ENCODE assay signal across 1 cellular context in the genomic region with DNA sequence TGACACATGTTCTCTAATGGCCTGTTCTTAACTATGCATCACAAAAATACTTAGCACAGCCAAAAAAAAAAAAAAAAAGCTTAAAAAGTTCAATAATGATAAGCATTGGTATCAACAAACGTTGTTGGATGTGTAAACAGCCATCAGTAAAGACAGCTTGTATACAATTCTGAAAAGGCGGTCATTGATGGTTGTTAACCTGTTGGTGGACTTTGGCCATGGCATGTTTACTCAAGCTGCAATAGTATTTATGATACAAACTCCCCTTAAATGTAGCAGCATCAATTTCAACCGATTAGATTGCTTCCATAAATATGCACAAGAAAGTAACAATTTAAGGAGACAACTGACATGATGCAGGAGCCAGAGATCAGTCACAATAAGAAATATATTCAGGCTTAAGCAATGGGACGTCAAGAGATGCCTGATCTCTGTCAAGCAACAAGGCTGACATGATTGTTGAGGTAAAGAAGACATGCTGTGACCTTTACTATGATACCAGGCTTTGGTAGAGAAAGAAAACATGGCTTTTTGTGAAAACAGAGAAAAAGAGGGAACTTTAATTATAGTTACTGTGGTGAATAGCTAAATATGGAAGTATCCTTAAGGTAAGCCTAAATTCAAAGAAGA.
TF ChIP-seq lines count a peak whose summit lies in the region.

No MANE protein-coding gene starts in this region.

TF ChIP-seq in HepG2, 621 proteins besides CTCF, POLR2A, EP300 and RAD21 (continued from another document):
- TF ChIP-seq, protein P1, sequence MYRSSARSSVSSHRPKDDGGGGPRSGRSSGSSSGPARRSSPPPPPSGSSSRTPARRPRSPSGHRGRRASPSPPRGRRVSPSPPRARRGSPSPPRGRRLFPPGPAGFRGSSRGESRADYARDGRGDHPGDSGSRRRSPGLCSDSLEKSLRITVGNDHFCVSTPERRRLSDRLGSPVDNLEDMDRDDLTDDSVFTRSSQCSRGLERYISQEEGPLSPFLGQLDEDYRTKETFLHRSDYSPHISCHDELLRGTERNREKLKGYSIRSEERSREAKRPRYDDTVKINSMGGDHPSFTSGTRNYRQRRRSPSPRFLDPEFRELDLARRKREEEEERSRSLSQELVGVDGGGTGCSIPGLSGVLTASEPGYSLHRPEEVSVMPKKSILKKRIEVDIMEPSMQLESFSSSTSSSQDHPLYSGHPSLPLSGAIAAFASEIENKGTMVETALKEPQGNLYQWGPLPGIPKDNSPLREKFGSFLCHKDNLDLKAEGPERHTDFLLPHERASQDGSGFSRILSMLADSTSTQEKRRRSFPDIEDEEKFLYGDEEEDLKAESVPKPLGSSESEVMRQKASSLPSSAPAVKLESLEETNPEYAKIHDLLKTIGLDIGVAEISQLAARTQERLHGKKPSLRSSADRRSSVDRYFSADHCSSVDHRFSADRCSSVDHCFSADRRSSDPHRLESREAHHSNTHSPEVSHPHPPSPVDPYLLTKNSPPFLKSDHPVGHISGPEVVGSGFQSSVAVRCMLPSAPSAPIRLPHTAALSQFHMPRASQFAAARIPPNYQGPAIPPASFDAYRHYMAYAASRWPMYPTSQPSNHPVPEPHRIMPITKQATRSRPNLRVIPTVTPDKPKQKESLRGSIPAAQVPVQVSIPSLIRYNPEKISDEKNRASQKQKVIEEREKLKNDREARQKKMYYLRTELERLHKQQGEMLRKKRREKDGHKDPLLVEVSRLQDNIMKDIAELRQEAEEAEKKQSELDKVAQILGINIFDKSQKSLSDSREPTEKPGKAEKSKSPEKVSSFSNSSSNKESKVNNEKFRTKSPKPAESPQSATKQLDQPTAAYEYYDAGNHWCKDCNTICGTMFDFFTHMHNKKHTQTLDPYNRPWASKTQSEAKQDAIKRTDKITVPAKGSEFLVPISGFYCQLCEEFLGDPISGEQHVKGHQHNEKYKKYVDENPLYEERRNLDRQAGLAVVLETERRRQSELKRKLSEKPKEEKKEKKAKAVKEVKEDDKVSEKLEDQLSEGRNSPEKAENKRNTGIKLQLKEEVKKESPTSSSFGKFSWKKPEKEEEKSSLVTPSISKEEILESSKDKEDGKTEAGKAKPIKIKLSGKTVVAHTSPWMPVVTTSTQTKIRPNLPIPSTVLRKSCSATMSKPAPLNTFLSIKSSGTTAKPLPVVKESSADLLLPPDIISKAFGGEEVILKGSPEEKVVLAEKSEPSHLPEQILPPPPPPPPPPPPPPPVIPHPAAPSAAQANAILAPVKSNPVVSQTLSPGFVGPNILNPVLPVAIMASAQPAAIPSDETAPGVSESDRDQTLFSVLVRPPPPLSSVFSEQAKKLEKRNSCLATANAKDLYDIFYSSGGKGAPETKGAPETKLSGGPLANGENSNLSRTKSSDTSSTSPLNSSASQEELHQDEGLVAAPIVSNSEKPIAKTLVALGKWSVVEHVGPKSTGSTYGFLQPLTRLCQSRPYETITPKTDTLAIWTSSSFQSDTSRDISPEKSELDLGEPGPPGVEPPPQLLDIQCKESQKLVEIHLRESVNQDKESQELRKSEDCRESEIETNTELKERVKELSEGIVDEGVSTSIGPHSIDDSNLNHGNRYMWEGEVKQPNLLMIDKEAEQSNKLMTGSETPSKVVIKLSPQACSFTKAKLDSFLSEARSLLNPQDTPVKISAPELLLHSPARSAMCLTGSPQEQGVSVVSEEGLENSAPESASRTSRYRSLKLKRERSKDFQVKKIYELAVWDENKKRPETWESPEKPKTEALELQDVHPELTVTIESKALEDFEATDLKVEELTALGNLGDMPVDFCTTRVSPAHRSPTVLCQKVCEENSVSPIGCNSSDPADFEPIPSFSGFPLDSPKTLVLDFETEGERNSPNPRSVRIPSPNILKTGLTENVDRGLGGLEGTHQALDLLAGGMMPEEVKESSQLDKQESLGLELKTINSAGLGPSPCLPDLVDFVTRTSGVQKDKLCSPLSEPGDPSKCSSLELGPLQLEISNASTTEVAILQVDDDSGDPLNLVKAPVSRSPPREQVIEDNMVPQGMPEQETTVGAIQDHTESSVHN (CRISPR knock-in tag; IDR thresholded peaks at IDR 0.05), result no peak
- TF ChIP-seq ZNF124 (CRISPR knock-in tag; IDR thresholded peaks at IDR 0.05), result no peak
- TF ChIP-seq NFRKB (IDR thresholded peaks at IDR 0.05), result no peak
- TF ChIP-seq, protein P2, sequence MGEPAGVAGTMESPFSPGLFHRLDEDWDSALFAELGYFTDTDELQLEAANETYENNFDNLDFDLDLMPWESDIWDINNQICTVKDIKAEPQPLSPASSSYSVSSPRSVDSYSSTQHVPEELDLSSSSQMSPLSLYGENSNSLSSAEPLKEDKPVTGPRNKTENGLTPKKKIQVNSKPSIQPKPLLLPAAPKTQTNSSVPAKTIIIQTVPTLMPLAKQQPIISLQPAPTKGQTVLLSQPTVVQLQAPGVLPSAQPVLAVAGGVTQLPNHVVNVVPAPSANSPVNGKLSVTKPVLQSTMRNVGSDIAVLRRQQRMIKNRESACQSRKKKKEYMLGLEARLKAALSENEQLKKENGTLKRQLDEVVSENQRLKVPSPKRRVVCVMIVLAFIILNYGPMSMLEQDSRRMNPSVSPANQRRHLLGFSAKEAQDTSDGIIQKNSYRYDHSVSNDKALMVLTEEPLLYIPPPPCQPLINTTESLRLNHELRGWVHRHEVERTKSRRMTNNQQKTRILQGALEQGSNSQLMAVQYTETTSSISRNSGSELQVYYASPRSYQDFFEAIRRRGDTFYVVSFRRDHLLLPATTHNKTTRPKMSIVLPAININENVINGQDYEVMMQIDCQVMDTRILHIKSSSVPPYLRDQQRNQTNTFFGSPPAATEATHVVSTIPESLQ (CRISPR knock-in tag; conservative IDR thresholded peaks at IDR 0.05), result no peak
